Comparison of ENCODE assay signal across 8 cellular contexts in genomic region chr20:48769111-48769879, GRCh38. TPM values are rescaled to one million over a fixed set of nuclear protein-coding genes. Genes with fewer than 3 reads are reported as not detected.
DNase-seq lines count a peak whose midpoint lies in the region; ATAC-seq and TF ChIP-seq lines count a peak whose summit lies in the region.

No MANE protein-coding gene starts in this region.

- intact Hi-C loops in dendritic cell treated with granulocyte-macrophage colony-stimulating factor and Interleukin-4, amounts not matched to agents 40 ng/mL and 50 ng/mL, for 4 days (cut with micrococcal nuclease): no loop called here

- no peak overlapping the region for H2BK12ac ChIP-seq in H9 (ENCODE audit: insufficient read length, low read depth, low read length)

- H3K9me3 Mint-ChIP-seq in H9: peaks cover 14 to 18% of the 10 kb centered on the region in 2 experiments
- H3K9me3 Mint-ChIP-seq in dendritic cell treated with granulocyte-macrophage colony-stimulating factor and Interleukin-4, amounts not matched to agents 40 ng/mL and 50 ng/mL, for 4 days: no peaks in the 10 kb centered on the region

- no peak overlapping the region for H3K23ac ChIP-seq in H9 (ENCODE audit: insufficient read length, low read depth, low read length)

- H4K91ac ChIP-seq in H9 (ENCODE audit: insufficient read length, low read depth, low read length): no peak overlapping the region

- no peak overlapping the region for H2BK5ac ChIP-seq in H9 (ENCODE audit: insufficient read length, low read length)

- no peaks in the 10 kb centered on the region for H3K23me2 ChIP-seq in H9 (ENCODE audit: insufficient read length, low read depth, low read length, poor library complexity, severe bottlenecking)

- H4K8ac ChIP-seq in H9 (replicated peaks; ENCODE audit: insufficient read length, low read depth, low read length): peak overlapping the region; percentile 70

- no peak for ATAC-seq in foreskin keratinocyte
- ATAC-seq in GM19395 (IDR thresholded peaks at IDR 0.05; ENCODE audit: unreplicated experiment): no peak

- no peak overlapping the region for H3T11ph ChIP-seq in H9 (ENCODE audit: low read length)

- H3K4me1 Mint-ChIP-seq in H9: peaks cover 20 to 22% of the 10 kb centered on the region in 2 experiments
- peaks cover 99% of the 10 kb centered on the region for H3K4me1 Mint-ChIP-seq in dendritic cell treated with granulocyte-macrophage colony-stimulating factor and Interleukin-4, amounts not matched to agents 40 ng/mL and 50 ng/mL, for 4 days (ENCODE audit: low read depth)

- no peaks in the 10 kb centered on the region for H3K79me1 ChIP-seq in H9 (ENCODE audit: insufficient read depth, low read depth, low read length, poor library complexity, severe bottlenecking)

- DNase-seq in H9: no peak
- peak; percentile 71 for DNase-seq in activated CD4-positive, alpha-beta T cell treated with anti-CD3 and anti-CD28 coated beads for 1 hour
- DNase-seq in stimulated activated CD4-positive, alpha-beta T cell treated with anti-CD3 and anti-CD28 coated beads, Interleukin-4, amount 100 ng/mL, for 48 hours (ENCODE audit: low read depth in 2 of 2): peak; percentile 82 to 92
- no peak for DNase-seq in DMS 273 (lab: John Stamatoyannopoulos, UW; ENCODE audit: unreplicated experiment)
- DNase-seq in NCI-H2227 treated with DMSO at 0.1 percent for 48 hours (lab: John Stamatoyannopoulos, UW): no peak
- DNase-seq in foreskin keratinocyte: no peak

- H2BK15ac ChIP-seq in H9 (ENCODE audit: low read depth, low read length): no peak overlapping the region

- TF ChIP-seq CTCF in H9 (conservative IDR thresholded peaks at IDR 0.05): no peak
- no peak for TF ChIP-seq CTCF in foreskin keratinocyte (conservative IDR thresholded peaks at IDR 0.05)

- H3K27me3 ChIP-seq in H9 (ENCODE audit: insufficient read depth, low read length) (no peaks in the 10 kb centered on the region), foreskin keratinocyte (peaks cover 31% of the 10 kb centered on the region)

- H3K27ac ChIP-seq in H9 (ENCODE audit: insufficient read length, low read depth, low read length) (no peak overlapping the region), foreskin keratinocyte (no peak overlapping the region)

- peaks cover 4 to 16% (median 8%) of the 10 kb centered on the region in 3 experiments; a peak in 6 of 7 replicates for H3K36me3 Mint-ChIP-seq in H9 (ENCODE audit: insufficient read depth in 1 of 3, low read depth in 3 of 3)
- H3K36me3 Mint-ChIP-seq in dendritic cell treated with granulocyte-macrophage colony-stimulating factor and Interleukin-4, amounts not matched to agents 40 ng/mL and 50 ng/mL, for 4 days (ENCODE audit: low read depth): peaks cover 50% of the 10 kb centered on the region

- no peak overlapping the region for H2AFZ ChIP-seq in H9 (ENCODE audit: low read length)

- no peak overlapping the region for H3K14ac ChIP-seq in H9 (ENCODE audit: insufficient read depth, low read length)

- H3K4me1 ChIP-seq in H9 (ENCODE audit: insufficient read depth, low read length): no peaks in the 10 kb centered on the region
- no peaks in the 10 kb centered on the region for H3K4me1 ChIP-seq in foreskin keratinocyte

- no peak overlapping the region for H3K4ac ChIP-seq in H9 (ENCODE audit: low read depth, low read length)

- no peak overlapping the region for H3K18ac ChIP-seq in H9 (ENCODE audit: insufficient read length, low read depth, low read length)

- no peak overlapping the region for H2AK5ac ChIP-seq in H9 (ENCODE audit: insufficient read length, low read length)

- peak overlapping the region in 2 of 3 experiments; percentile 32 to 89; a peak in 3 of 7 replicates for H3K27ac Mint-ChIP-seq in H9
- peak overlapping the region; percentile 41 for H3K27ac Mint-ChIP-seq in dendritic cell treated with granulocyte-macrophage colony-stimulating factor and Interleukin-4, amounts not matched to agents 40 ng/mL and 50 ng/mL, for 4 days

- no peaks in the 10 kb centered on the region for H3K9me3 ChIP-seq in H9 (ENCODE audit: control insufficient read depth, low read depth, low read length)

- H2BK20ac ChIP-seq in H9 (ENCODE audit: low read depth, low read length, poor library complexity, severe bottlenecking): no peak overlapping the region

- H3K56ac ChIP-seq in H9 (ENCODE audit: insufficient read length, low read depth, low read length): no peak overlapping the region

- H3K79me2 ChIP-seq in H9 (ENCODE audit: insufficient read depth, low read length): no peaks in the 10 kb centered on the region

- no peak overlapping the region for H3K4me2 ChIP-seq in H9 (ENCODE audit: insufficient read depth, insufficient read length, low read length)

- no peaks in the 10 kb centered on the region for H4K20me1 ChIP-seq in H9 (ENCODE audit: control insufficient read depth, insufficient read depth, insufficient read length)

- no CpG with 5 or more reads among the region's 19 CpGs for WGBS in H9 (ENCODE audit: extremely low coverage, insufficient read length, low lambda C conversion rate)

- no peak overlapping the region for H2BK120ac ChIP-seq in H9 (ENCODE audit: low read depth, low read length, poor library complexity, severe bottlenecking)

- H3K27me3 Mint-ChIP-seq in H9 (ENCODE audit: low read depth): no peaks in the 10 kb centered on the region; the same call in 1 of the 2 replicates
- no peaks in the 10 kb centered on the region for H3K27me3 Mint-ChIP-seq in dendritic cell treated with granulocyte-macrophage colony-stimulating factor and Interleukin-4, amounts not matched to agents 40 ng/mL and 50 ng/mL, for 4 days

- H4K5ac ChIP-seq in H9 (ENCODE audit: insufficient read length, low read depth, low read length): no peak overlapping the region

- no peak overlapping the region for H3K9ac ChIP-seq in H9 (ENCODE audit: extremely low read depth, insufficient read length, low read length)

- no peak overlapping the region for H3K4me3 Mint-ChIP-seq in H9
- no peak overlapping the region for H3K4me3 Mint-ChIP-seq in dendritic cell treated with granulocyte-macrophage colony-stimulating factor and Interleukin-4, amounts not matched to agents 40 ng/mL and 50 ng/mL, for 4 days

RNA-seq across cellular contexts. Expression of gene PREX1, which starts 58.5 kb away (rescaled TPM):
- total RNA-seq in H9 (2021): 5.4 and 6.6 TPM in 2 replicates
- 0.49 and 1.3 TPM in 2 replicates for total RNA-seq in foreskin keratinocyte
- 0.31 and 0.62 TPM in 2 replicates for polyA plus RNA-seq in foreskin keratinocyte

Comparison
In these comparisons a context has a peak if more than half of its experiments do, and no peak if none do; other contexts are left out.
1. DNase-seq: peak in activated CD4-positive, alpha-beta T cell treated with anti-CD3 and anti-CD28 coated beads for 1 hour (single experiment) and stimulated activated CD4-positive, alpha-beta T cell treated with anti-CD3 and anti-CD28 coated beads, Interleukin-4, amount 100 ng/mL, for 48 hours (2 of 2); none in H9 (single experiment), DMS 273 (single experiment), NCI-H2227 treated with DMSO at 0.1 percent for 48 hours (single experiment) and foreskin keratinocyte (0 of 2).